1 cellular context compared by ENCODE assay signal in genomic region chr1:228314658-228315483, GRCh38.
TF ChIP-seq lines count a peak whose summit lies in the region.

No MANE protein-coding gene starts in this region.

TF ChIP-seq in WTC11, 78 proteins besides CTCF, POLR2A, EP300 and RAD21 (continued from another document):
- TF ChIP-seq HMGXB4 (CRISPR knock-in tag; IDR thresholded peaks at IDR 0.05) (no peak), E2F5 (CRISPR knock-in tag; IDR thresholded peaks at IDR 0.05) (no peak), NR2C2 (CRISPR knock-in tag; IDR thresholded peaks at IDR 0.05) (no peak), TEAD1 (CRISPR knock-in tag; IDR thresholded peaks at IDR 0.05) (no peak)
